ENCODE assay signal across 12 cellular contexts in the genomic region with DNA sequence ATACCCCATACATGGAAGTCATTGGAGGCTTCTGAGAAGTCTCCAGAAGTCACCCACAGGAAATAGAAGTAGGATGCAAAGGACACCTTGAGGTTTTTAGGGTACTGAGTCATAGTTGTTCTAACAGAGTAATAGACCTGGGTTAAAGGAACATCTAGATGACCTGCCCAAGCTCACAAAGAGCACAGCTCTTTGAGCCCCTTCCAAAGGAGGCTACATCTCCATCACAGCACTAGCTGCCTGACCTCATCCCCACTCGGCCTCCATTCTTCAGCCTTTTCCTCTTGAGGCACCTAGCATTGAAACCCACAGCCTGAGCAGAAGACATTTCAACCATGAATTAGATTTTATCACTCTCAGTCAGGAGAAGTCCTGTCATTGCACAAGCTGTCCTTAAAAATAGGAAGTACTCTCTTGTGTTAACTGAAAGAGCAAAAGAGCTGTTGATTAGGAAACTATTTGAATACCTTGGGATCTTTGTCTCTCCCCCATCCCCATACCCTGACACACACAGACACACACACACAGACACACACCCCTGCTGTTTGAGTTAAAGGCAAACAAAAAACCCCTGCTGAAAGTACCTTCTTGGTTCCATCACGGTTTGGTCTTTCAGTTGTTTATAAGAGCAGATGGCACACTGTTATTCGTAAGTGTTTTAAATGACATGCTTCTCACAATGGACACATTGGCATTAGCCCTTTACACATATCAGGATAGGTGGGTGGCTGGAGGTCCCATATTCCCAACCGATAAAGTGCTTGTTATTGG.
DNase-seq lines count a peak whose midpoint lies in the region; ATAC-seq and TF ChIP-seq lines count a peak whose summit lies in the region.
"Had no signal": no experiment of that assay in that cellular context is flagged by ENCODE, and none has a peak within 500 bp of the region (broad histone marks: within the 10 kb centered on the region; RNA-seq: fewer than 3 reads in every experiment).

No MANE protein-coding gene starts in this region.

- no peak for TF ChIP-seq CTCF in fibroblast of mammary gland (conservative IDR thresholded peaks at IDR 0.05; ENCODE audit: control insufficient read depth, insufficient read depth, low read depth, low read length)

- no peak overlapping the region for H3K4me3 ChIP-seq in fibroblast of mammary gland (ENCODE audit: control insufficient read depth, low read depth, low read length)
- H3K4me3 ChIP-seq: colonic mucosa had no signal

- ATAC-seq in HG02610 (IDR thresholded peaks at IDR 0.05; ENCODE audit: unreplicated experiment) (peak; percentile 74), GM18867 (IDR thresholded peaks at IDR 0.05; ENCODE audit: unreplicated experiment) (no peak), HG02588 (IDR thresholded peaks at IDR 0.05; ENCODE audit: unreplicated experiment) (no peak), HG02870 (IDR thresholded peaks at IDR 0.05; ENCODE audit: unreplicated experiment) (no peak)
- ATAC-seq: Panc1 had no signal

- DNase-seq in CD1c-positive myeloid dendritic cell (ENCODE audit: extremely low spot score) = peak; percentile 75
- peak; percentile 1 for DNase-seq in T-helper 22 cell (ENCODE audit: low read depth)
- DNase-seq in fibroblast of mammary gland (ENCODE audit: low read depth) = peak; percentile 22
- DNase-seq in effector CD4-positive, alpha-beta T cell = no peak
- DNase-seq: colonic mucosa, head of caudate nucleus, NCI-H1092 had no signal
